In the genomic region with DNA sequence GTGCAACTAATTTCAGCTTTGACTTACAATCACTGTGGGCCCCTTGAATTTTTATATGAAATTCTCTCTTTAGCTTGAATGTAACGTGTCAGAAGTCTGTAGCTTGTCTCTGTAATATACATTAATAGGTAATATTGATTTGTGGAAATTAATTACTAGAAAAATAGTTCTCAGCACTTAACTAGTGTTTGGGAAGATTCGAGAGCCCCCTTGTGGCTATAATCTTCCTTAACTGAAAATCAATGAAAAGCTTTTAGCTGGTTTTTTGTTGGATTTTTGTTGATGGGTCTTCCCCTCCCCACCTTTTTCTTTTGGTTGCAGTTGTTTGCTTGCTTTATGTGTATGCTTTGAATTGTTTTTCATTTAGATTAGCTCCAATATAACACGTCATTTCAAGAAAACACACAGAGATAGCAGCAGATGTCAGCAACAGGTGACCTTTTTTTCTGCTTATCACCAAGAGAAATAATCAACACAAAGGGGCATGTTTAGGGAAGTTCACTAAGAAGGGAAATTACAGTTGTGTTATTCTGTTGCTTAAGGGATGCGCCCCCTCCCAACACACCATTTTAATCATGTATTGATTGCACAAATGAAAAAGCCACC, we compare ENCODE assay signal across 1 cellular context.
TF ChIP-seq lines count a peak whose summit lies in the region.

No MANE protein-coding gene starts in this region.

TF ChIP-seq in H1, 55 proteins besides CTCF, POLR2A, EP300 and RAD21:
- TF ChIP-seq NRF1 (IDR thresholded peaks at IDR 0.05; ENCODE audit: low read depth, low read length) (no peak), TEAD4 (IDR thresholded peaks at IDR 0.05; ENCODE audit: low read depth, low read length) (no peak), RXRA (IDR thresholded peaks at IDR 0.05; ENCODE audit: insufficient read depth, low read depth, low read length) (no peak), HDAC2 (IDR thresholded peaks at IDR 0.05; ENCODE audit: borderline replicate concordance in 1 of 2, low read depth in 2 of 2, low read length in 2 of 2) (no peak), CHD2 (IDR thresholded peaks at IDR 0.05; ENCODE audit: low read length) (no peak), YY1 (IDR thresholded peaks at IDR 0.05; ENCODE audit: low read depth, low read length) (no peak), ZNF274 (IDR thresholded peaks at IDR 0.05; ENCODE audit: borderline replicate concordance, extremely low read depth, low read length) (no peak), SRF (IDR thresholded peaks at IDR 0.05; ENCODE audit: low read depth, low read length) (no peak), PHF8 (conservative IDR thresholded peaks at IDR 0.05; ENCODE audit: low read depth, low read length) (no peak), CEBPB (IDR thresholded peaks at IDR 0.05; ENCODE audit: low read depth, low read length) (no peak), SP1 (IDR thresholded peaks at IDR 0.05; ENCODE audit: low read depth, low read length) (no peak), JUN (IDR thresholded peaks at IDR 0.05; ENCODE audit: low read depth, low read length) (no peak), TAF1 (IDR thresholded peaks at IDR 0.05; ENCODE audit: low read depth, low read length) (no peak)
- TF ChIP-seq, protein P1, sequence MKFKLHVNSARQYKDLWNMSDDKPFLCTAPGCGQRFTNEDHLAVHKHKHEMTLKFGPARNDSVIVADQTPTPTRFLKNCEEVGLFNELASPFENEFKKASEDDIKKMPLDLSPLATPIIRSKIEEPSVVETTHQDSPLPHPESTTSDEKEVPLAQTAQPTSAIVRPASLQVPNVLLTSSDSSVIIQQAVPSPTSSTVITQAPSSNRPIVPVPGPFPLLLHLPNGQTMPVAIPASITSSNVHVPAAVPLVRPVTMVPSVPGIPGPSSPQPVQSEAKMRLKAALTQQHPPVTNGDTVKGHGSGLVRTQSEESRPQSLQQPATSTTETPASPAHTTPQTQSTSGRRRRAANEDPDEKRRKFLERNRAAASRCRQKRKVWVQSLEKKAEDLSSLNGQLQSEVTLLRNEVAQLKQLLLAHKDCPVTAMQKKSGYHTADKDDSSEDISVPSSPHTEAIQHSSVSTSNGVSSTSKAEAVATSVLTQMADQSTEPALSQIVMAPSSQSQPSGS (IDR thresholded peaks at IDR 0.05; ENCODE audit: low read length), result no peak
